ENCODE assay signal across 19 cellular contexts in genomic region chr22:20761536-20761935, GRCh38. TPM values are rescaled to one million over a fixed set of nuclear protein-coding genes. Genes with fewer than 3 reads are reported as not detected.
DNase-seq lines count a peak whose midpoint lies in the region; ATAC-seq, FAIRE-seq and TF ChIP-seq lines count a peak whose summit lies in the region.
"Had no signal": no experiment of that assay in that cellular context is flagged by ENCODE, and none has a peak within 500 bp of the region (broad histone marks: within the 10 kb centered on the region; RNA-seq: fewer than 3 reads in every experiment).

No MANE protein-coding gene starts in this region.

- H3K79me2 ChIP-seq in OCI-LY7 (ENCODE audit: insufficient read depth, low read depth, low read length), result no peaks in the 10 kb centered on the region

- H2AFZ ChIP-seq in OCI-LY7 (ENCODE audit: low read length), result no peak overlapping the region

- no peak for TF ChIP-seq CTCF in OCI-LY7 (conservative IDR thresholded peaks at IDR 0.05; ENCODE audit: low read length)

- intact Hi-C loops in OCI-LY7 (cut with micrococcal nuclease; ENCODE audit: unreplicated experiment), result no loop called here

- no peaks in the 10 kb centered on the region for H4K20me1 ChIP-seq in OCI-LY7 (ENCODE audit: insufficient read depth, low read length)

- H3K36me3 ChIP-seq in adipocyte (ENCODE audit: control insufficient read depth, insufficient read depth, low read length, severe bottlenecking) (peaks cover 64% of the 10 kb centered on the region), OCI-LY7 (ENCODE audit: insufficient read depth, low read length) (peaks cover 52% of the 10 kb centered on the region)

- POLR2A ChIA-PET in OCI-LY7 (lab: Charles Lee), result interaction anchor here (0.9 kb wide), 1 partner anchor 9 kb away, joined by 3 read pairs; no protein-coding TSS in a partner anchor

- peak; percentile 59 for DNase-seq in ELR (ENCODE audit: low read depth)
- peak; percentile 41 for DNase-seq in adipocyte (ENCODE audit: low read depth)
- DNase-seq in fibroblast of peridontal ligament (ENCODE audit: extremely low read depth), result peak; percentile 31
- no peak for DNase-seq in effector CD4-positive, alpha-beta T cell
- DNase-seq in GM12892 (ENCODE audit: insufficient read length), result no peak
- DNase-seq in OCI-LY7 (ENCODE audit: low spot score), result no peak
- DNase-seq: DMS 273 treated with DMSO at 0.1 percent for 48 hours, H9, MV-4-11, NCI-H1417, NCI-H1930, NCI-H2171, NCI-H446, NCI-H69, SHP77 had no signal

- H3K27ac ChIP-seq in OCI-LY7 (ENCODE audit: low read depth, low read length, poor library complexity, severe bottlenecking), result no peak overlapping the region
- H3K27ac ChIP-seq: BLaER1 treated with 17β-estradiol and CSF1 and Interleukin-3, amounts not matched to agents 10 nM and 100 nM; HL-60 had no signal

- H3K4me1 ChIP-seq in adipocyte (ENCODE audit: control insufficient read depth, insufficient read depth, low read length) (no peaks in the 10 kb centered on the region), OCI-LY7 (ENCODE audit: insufficient read depth, low read length, poor library complexity, severe bottlenecking) (no peaks in the 10 kb centered on the region)

- no peak for TF ChIP-seq POLR2A in GM12892 (IDR thresholded peaks at IDR 0.05; ENCODE audit: low read depth, low read length)

- no peak overlapping the region for H3K9ac ChIP-seq in adipocyte (ENCODE audit: low read length)
- H3K9ac ChIP-seq: BLaER1 treated with 17β-estradiol and CSF1 and Interleukin-3, amounts not matched to agents 10 nM and 100 nM had no signal

- no peak for ATAC-seq in HG03135 (IDR thresholded peaks at IDR 0.05; ENCODE audit: unreplicated experiment)

- H3K27me3 ChIP-seq in adipocyte (replicated peaks; ENCODE audit: control insufficient read depth, insufficient read depth, low read length), result no peaks in the 10 kb centered on the region
- H3K27me3 ChIP-seq: BLaER1 treated with 17β-estradiol and CSF1 and Interleukin-3, amounts not matched to agents 10 nM and 100 nM had no signal

- no TSS peak for BruUV-seq in OCI-LY7 (replicated peaks; lab: Mats Ljungman, UMichigan)

- no peaks in the 10 kb centered on the region for H3K9me3 ChIP-seq in adipocyte (ENCODE audit: control insufficient read depth, low read length)
- no peaks in the 10 kb centered on the region for H3K9me3 ChIP-seq in OCI-LY7 (ENCODE audit: low read length)
- H3K9me3 ChIP-seq: BLaER1 treated with 17β-estradiol and CSF1 and Interleukin-3, amounts not matched to agents 10 nM and 100 nM had no signal

- CTCF ChIA-PET in OCI-LY7 (lab: Charles Lee; ENCODE audit: unreplicated experiment), result no interaction called here

- no peaks in the 10 kb centered on the region for H3K9me2 ChIP-seq in OCI-LY7 (ENCODE audit: insufficient read depth, low read length)

- H3K4me2 ChIP-seq in OCI-LY7 (ENCODE audit: low read length), result no peak overlapping the region
- H3K4me2 ChIP-seq: BLaER1 treated with 17β-estradiol and CSF1 and Interleukin-3, amounts not matched to agents 10 nM and 100 nM had no signal

- no peak overlapping the region for H3K4me3 ChIP-seq in adipocyte (ENCODE audit: low read length)
- no peak overlapping the region for H3K4me3 ChIP-seq in OCI-LY7 (ENCODE audit: low read depth, low read length, poor library complexity, severe bottlenecking)
- H3K4me3 ChIP-seq: BLaER1 treated with 17β-estradiol and CSF1 and Interleukin-3, amounts not matched to agents 10 nM and 100 nM had no signal

- no peak for FAIRE-seq in GM12892 (lab: Jason Lieb, UNC)
- FAIRE-seq: HTR-8/SVneo had no signal

RNA-seq across cellular contexts. Expression of gene SERPIND1, which starts 12.4 kb away (rescaled TPM):
- 0.70 TPM for polyA plus RNA-seq in GM12892 (2012; ENCODE audit: missing spikeins)
- total RNA-seq in OCI-LY7 (2014; rRNA removed; shearing (Covaris generic)), result not detected in 2 replicates
- total RNA-seq in OCI-LY7 (2022), result not detected in 2 replicates
- total RNA-seq: H9 had no signal

Comparison
In these comparisons a context has a peak if more than half of its experiments do, and no peak if none do; other contexts are left out.
1. DNase-seq: peak in ELR (single experiment), adipocyte (single experiment) and fibroblast of peridontal ligament (single experiment); none in effector CD4-positive, alpha-beta T cell (single experiment), GM12892 (single experiment) and OCI-LY7 (single experiment).